In genomic region chr3:36777424-36778218, GRCh38 we compare ENCODE assay signal across 18 cellular contexts. TPM values are rescaled to one million over a fixed set of nuclear protein-coding genes. Genes with fewer than 3 reads are reported as not detected.
DNase-seq lines count a peak whose midpoint lies in the region; ATAC-seq, FAIRE-seq and TF ChIP-seq lines count a peak whose summit lies in the region.
"Had no signal": no experiment of that assay in that cellular context is flagged by ENCODE, and none has a peak within 500 bp of the region (broad histone marks: within the 10 kb centered on the region; RNA-seq: fewer than 3 reads in every experiment).

No MANE protein-coding gene starts in this region.

- FAIRE-seq in GM12891 (lab: Jason Lieb, UNC), result no peak
- FAIRE-seq: K562, keratinocyte had no signal

- no peak for TF ChIP-seq POLR2A in GM12891 (IDR thresholded peaks at IDR 0.05; ENCODE audit: low read depth, low read length)

- DNase-seq in GM12891 (ENCODE audit: insufficient read length, low spot score) (no peak), CD1c-positive myeloid dendritic cell (ENCODE audit: extremely low spot score) (no peak), NCI-H345 treated with DMSO at 0.1 percent for 48 hours (lab: John Stamatoyannopoulos, UW; ENCODE audit: unreplicated experiment) (no peak)
- no peak for DNase-seq in stimulated activated CD4-positive, alpha-beta T cell treated with anti-CD3 and anti-CD28 coated beads, Interleukin-4, amount 100 ng/mL, for 24 hours
- no peak for DNase-seq in stimulated activated naive CD4-positive, alpha-beta T cell (lab: John Stamatoyannopoulos, UW)
- DNase-seq: GF-D8; H7; NCI-H1417 treated with DMSO at 0.1 percent for 48 hours; NCI-H446; occipital lobe; PC-3; SK-N-SH; stimulated activated CD4-positive, alpha-beta T cell treated with anti-CD3 and anti-CD28 coated beads, Interleukin-4, amount 100 ng/mL, for 4 hours had no signal

- ATAC-seq in GM19351 (IDR thresholded peaks at IDR 0.05; ENCODE audit: unreplicated experiment) (peak; percentile 47), HG02798 (IDR thresholded peaks at IDR 0.05; ENCODE audit: poor library complexity, unreplicated experiment) (peak; percentile 54), HG03520 (IDR thresholded peaks at IDR 0.05; ENCODE audit: unreplicated experiment) (peak; percentile 61)
- ATAC-seq: K562, PC-3 had no signal

TF ChIP-seq in GM12891, 5 proteins besides CTCF, POLR2A, EP300 and RAD21:
- TF ChIP-seq SPI1 (IDR thresholded peaks at IDR 0.05; ENCODE audit: low read depth, low read length) (peak; percentile 20; the same call in 1 of the 2 replicates), PAX5 (IDR thresholded peaks at IDR 0.05; ENCODE audit: insufficient read depth, low read length, severe bottlenecking) (no peak)

RNA-seq across cellular contexts. Expression of gene DCLK3, which starts 13.3 kb away (rescaled TPM):
- polyA plus RNA-seq in GM12891 (2012; ENCODE audit: low read depth, missing spikeins), result not detected
- polyA plus RNA-seq: K562, keratinocyte, SK-N-SH had no signal
